10 cellular contexts compared by ENCODE assay signal in the genomic region with DNA sequence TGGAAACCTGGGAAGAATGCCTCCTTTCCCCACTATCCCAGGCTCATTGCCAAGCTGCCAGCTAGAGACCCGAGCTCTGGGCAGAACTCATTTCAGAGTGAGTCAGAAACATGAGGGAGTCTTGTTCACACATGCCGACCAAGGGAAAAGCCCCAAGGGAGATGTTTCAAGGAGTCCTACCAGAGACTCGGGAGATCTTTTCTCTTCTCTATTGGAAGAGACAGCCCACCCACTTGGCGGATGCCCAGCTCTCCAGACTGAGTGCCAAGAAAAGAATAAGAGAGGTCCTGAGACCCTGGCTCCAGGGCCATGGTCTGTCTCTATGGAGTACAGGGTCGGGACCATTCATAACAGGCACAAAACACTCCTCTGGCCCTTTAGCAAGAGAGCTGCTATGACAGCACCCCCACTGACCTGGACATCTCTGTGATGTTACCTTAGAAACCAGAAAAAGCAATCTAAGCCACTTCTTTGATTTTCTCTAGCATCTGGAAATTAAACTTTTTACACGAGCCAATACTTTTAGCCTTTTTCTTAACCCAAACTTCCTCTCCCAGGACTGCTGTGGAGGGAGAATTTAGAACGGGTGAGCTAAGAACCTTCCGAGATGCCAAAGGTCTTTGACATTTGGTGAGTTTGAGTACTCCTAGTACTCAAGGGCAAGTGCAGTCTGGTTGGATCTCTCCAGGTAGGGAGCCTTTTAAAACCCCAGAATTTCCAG. TPM values are rescaled to one million over a fixed set of nuclear protein-coding genes. Genes with fewer than 3 reads are reported as not detected.
DNase-seq lines count a peak whose midpoint lies in the region; ATAC-seq, FAIRE-seq and TF ChIP-seq lines count a peak whose summit lies in the region.
"Had no signal": no experiment of that assay in that cellular context is flagged by ENCODE, and none has a peak within 500 bp of the region (broad histone marks: within the 10 kb centered on the region; RNA-seq: fewer than 3 reads in every experiment).

No MANE protein-coding gene starts in this region.

- peak overlapping the region; percentile 39 to 66 (median 52) for H3K27ac ChIP-seq in sigmoid colon

- ATAC-seq in GM18520 (IDR thresholded peaks at IDR 0.05; ENCODE audit: unreplicated experiment), result no peak
- ATAC-seq: HepG2 had no signal

- no peak for TF ChIP-seq CTCF in sigmoid colon (IDR thresholded peaks at IDR 0.05)

- DNase-seq in DMS79 treated with DMSO at 0.1 percent for 48 hours (lab: John Stamatoyannopoulos, UW), result peak; percentile 87
- DNase-seq in RCC 7860 (ENCODE audit: low spot score), result peak; percentile 90
- DNase-seq in fibroblast of the conjunctiva (ENCODE audit: low read depth), result peak; percentile 85
- DNase-seq in sigmoid colon, result peak; percentile 76
- no peak for DNase-seq in putamen (ENCODE audit: low spot score)
- no peak for DNase-seq in COR-L47 (lab: John Stamatoyannopoulos, UW)
- no peak for DNase-seq in HuH-7.5 (ENCODE audit: low spot score)
- DNase-seq: SW 1271 had no signal

- WGBS in sigmoid colon, 2 donors, result 76 to 79% methylated on average over 8 of the region's 8 CpGs

- no peak for TF ChIP-seq POLR2A in sigmoid colon (IDR thresholded peaks at IDR 0.05)

- peaks cover 0 to 77% (median 53%) of the 10 kb centered on the region in 4 donors for H3K4me1 ChIP-seq in sigmoid colon

- H3K36me3 ChIP-seq in sigmoid colon, result no peaks in the 10 kb centered on the region

- intact Hi-C loops in sigmoid colon (cut with DNase I), result no loop called here

- FAIRE-seq in RCC 7860 (lab: Jason Lieb, UNC), result peak; percentile 92
- FAIRE-seq: HepG2 had no signal

- H3K27me3 ChIP-seq in sigmoid colon, result no peaks in the 10 kb centered on the region

- TF ChIP-seq EP300 in sigmoid colon (IDR thresholded peaks at IDR 0.05), result no peak

- H3K9me3 ChIP-seq in sigmoid colon, result no peaks in the 10 kb centered on the region

- H3K4me3 ChIP-seq in sigmoid colon, result no peak overlapping the region

RNA-seq across cellular contexts. Expression of gene IGFBP5, which starts 18.5 kb away (rescaled TPM):
- total RNA-seq in sigmoid colon, result 100 to 1,000 TPM; 254 to 773 (median 488) TPM
- polyA plus RNA-seq in sigmoid colon, result 100 to 1,000 TPM in 1 of 3 donors, 10 to 100 TPM in 2; 13.6 to 131 (median 36.0) TPM
- total RNA-seq: HepG2 had no signal

Comparison
In these comparisons a context has a peak if more than half of its experiments do, and no peak if none do; other contexts are left out.
1. DNase-seq: peak in DMS79 treated with DMSO at 0.1 percent for 48 hours (single experiment), RCC 7860 (single experiment), fibroblast of the conjunctiva (single experiment) and sigmoid colon (single experiment); none in putamen (single experiment), COR-L47 (single experiment) and HuH-7.5 (single experiment).